In the genomic region with DNA sequence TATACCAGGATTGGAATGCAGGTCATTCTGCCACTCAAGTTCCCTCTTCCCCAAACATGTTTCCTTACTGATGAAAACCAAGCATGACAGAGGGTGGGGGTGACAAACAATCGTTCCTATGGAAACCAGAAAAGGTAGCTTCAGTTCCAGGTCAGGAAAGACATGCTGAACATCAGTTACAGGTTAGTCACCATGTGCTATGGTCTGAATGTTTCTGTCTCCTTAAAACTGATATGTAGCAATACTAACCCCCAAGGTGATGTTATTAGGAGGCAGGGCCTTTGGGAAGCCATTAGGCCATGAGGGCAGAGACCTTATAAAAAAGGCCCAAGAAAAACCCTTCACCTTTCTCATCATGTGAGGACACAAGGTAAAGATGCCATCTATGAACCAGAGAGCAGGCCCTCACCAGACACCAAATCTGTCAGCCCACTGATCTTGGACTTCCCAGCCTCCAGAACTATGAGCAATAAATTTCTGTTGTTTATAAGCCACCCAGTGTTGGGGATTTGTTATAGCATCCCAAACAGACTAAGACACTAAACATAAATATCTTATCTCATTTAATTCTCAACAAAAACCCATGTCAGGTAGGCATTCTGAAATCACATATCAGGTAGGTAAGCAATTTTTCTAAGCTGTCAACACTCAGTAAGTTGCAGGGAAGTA, we compare ENCODE assay signal across 25 cellular contexts. TPM values are rescaled to one million over a fixed set of nuclear protein-coding genes. Genes with fewer than 3 reads are reported as not detected.
"Had no signal": no experiment of that assay in that cellular context is flagged by ENCODE, and none has a peak within 500 bp of the region (broad histone marks: within the 10 kb centered on the region; RNA-seq: fewer than 3 reads in every experiment).

No MANE protein-coding gene starts in this region.

- H3K27me3 Mint-ChIP-seq: activated naive CD8-positive, alpha-beta T cell treated with anti-CD3 and anti-CD28 coated beads, Interleukin-2, amount 10 ng/mL, durations not matched to agents 7 days and 5 days; stimulated activated memory B cell treated with anti-CD40 and anti-IgM and Interleukin-4, amounts not matched to agents 10 μg/mL and 1 μg/mL and 100 μg/mL, for 72 hours had no signal

- H3K9me3 ChIP-seq: gastrocnemius medialis, heart left ventricle, transverse colon, uterus had no signal

- H3K9me3 Mint-ChIP-seq: activated naive CD4-positive, alpha-beta T cell treated with anti-CD3 and anti-CD28 coated beads for 36 hours; activated naive CD8-positive, alpha-beta T cell treated with anti-CD3 and anti-CD28 coated beads, Interleukin-2, amount 10 ng/mL, durations not matched to agents 7 days and 5 days; stimulated activated memory B cell treated with anti-CD40 and anti-IgM and Interleukin-4, amounts not matched to agents 10 μg/mL and 1 μg/mL and 100 μg/mL, for 72 hours had no signal

- H3K27ac Mint-ChIP-seq: activated naive CD4-positive, alpha-beta T cell treated with anti-CD3 and anti-CD28 coated beads for 36 hours; activated naive CD8-positive, alpha-beta T cell treated with anti-CD3 and anti-CD28 coated beads, Interleukin-2, amount 10 ng/mL, durations not matched to agents 7 days and 5 days; naive thymus-derived CD4-positive, alpha-beta T cell; stimulated activated memory B cell treated with anti-CD40 and anti-IgM and Interleukin-4, amounts not matched to agents 10 μg/mL and 1 μg/mL and 100 μg/mL, for 72 hours had no signal

- H3K36me3 Mint-ChIP-seq: activated naive CD8-positive, alpha-beta T cell treated with anti-CD3 and anti-CD28 coated beads, Interleukin-2, amount 10 ng/mL, durations not matched to agents 7 days and 5 days; naive thymus-derived CD4-positive, alpha-beta T cell; stimulated activated memory B cell treated with anti-CD40 and anti-IgM and Interleukin-4, amounts not matched to agents 10 μg/mL and 1 μg/mL and 100 μg/mL, for 72 hours had no signal

- DNase-seq: activated CD4-positive, alpha-beta T cell treated with anti-CD3 and anti-CD28 coated beads, Interleukin-2, amount 50 U/mL, for 4 hours; activated naive CD4-positive, alpha-beta T cell treated with anti-CD3 and anti-CD28 coated beads for 36 hours; activated naive CD8-positive, alpha-beta T cell treated with anti-CD3 and anti-CD28 coated beads, Interleukin-2, amount 10 ng/mL, durations not matched to agents 7 days and 5 days; activated T-cell treated with anti-CD3 and anti-CD28 coated beads, Interleukin-2, amount 50 U/mL, for 48 hours; amniotic stem cell; gastrocnemius medialis; heart left ventricle; kidney; naive thymus-derived CD4-positive, alpha-beta T cell; occipital lobe; posterior cingulate gyrus; small intestine; stimulated activated CD4-positive, alpha-beta T cell treated with anti-CD3 and anti-CD28 coated beads, Interleukin-15, amount 100 ng/mL, for 24 hours; T-helper 1 cell; transverse colon; uterus had no signal

- H3K4me1 ChIP-seq: gastrocnemius medialis, transverse colon, uterus had no signal

- H3K4me3 Mint-ChIP-seq: activated naive CD4-positive, alpha-beta T cell treated with anti-CD3 and anti-CD28 coated beads for 36 hours; activated naive CD8-positive, alpha-beta T cell treated with anti-CD3 and anti-CD28 coated beads, Interleukin-2, amount 10 ng/mL, durations not matched to agents 7 days and 5 days; naive thymus-derived CD4-positive, alpha-beta T cell; neural crest cell; stimulated activated memory B cell treated with anti-CD40 and anti-IgM and Interleukin-4, amounts not matched to agents 10 μg/mL and 1 μg/mL and 100 μg/mL, for 72 hours had no signal

- H3K4me3 ChIP-seq: cardiac muscle cell, gastrocnemius medialis, heart left ventricle, lung, transverse colon, uterus had no signal

- H3K36me3 ChIP-seq: cardiac muscle cell, gastrocnemius medialis, heart left ventricle, transverse colon, uterus had no signal

- H3K27ac ChIP-seq: cardiac muscle cell, gastrocnemius medialis, heart left ventricle, transverse colon, uterus had no signal

- H3K27me3 ChIP-seq: cardiac muscle cell, gastrocnemius medialis, heart left ventricle, transverse colon, uterus had no signal

- ATAC-seq: gastrocnemius medialis; heart left ventricle; left lobe of liver; naive thymus-derived CD4-positive, alpha-beta T cell; sciatic nerve; stimulated activated memory B cell treated with anti-CD40 and anti-IgM and Interleukin-4, amounts not matched to agents 10 μg/mL and 1 μg/mL and 100 μg/mL, for 72 hours had no signal

- H3K4me1 Mint-ChIP-seq: activated naive CD8-positive, alpha-beta T cell treated with anti-CD3 and anti-CD28 coated beads, Interleukin-2, amount 10 ng/mL, durations not matched to agents 7 days and 5 days; stimulated activated memory B cell treated with anti-CD40 and anti-IgM and Interleukin-4, amounts not matched to agents 10 μg/mL and 1 μg/mL and 100 μg/mL, for 72 hours had no signal

RNA-seq across cellular contexts. Expression of a gene that starts 15.7 kb away (rescaled TPM):
- total RNA-seq: activated naive CD4-positive, alpha-beta T cell treated with anti-CD3 and anti-CD28 coated beads for 36 hours; activated naive CD8-positive, alpha-beta T cell treated with anti-CD3 and anti-CD28 coated beads, Interleukin-2, amount 10 ng/mL, durations not matched to agents 7 days and 5 days had no signal
- polyA plus RNA-seq: naive thymus-derived CD4-positive, alpha-beta T cell had no signal

RNA-seq across cellular contexts. Expression of a gene that starts 47.9 kb away (rescaled TPM):
- total RNA-seq: activated naive CD4-positive, alpha-beta T cell treated with anti-CD3 and anti-CD28 coated beads for 36 hours; activated naive CD8-positive, alpha-beta T cell treated with anti-CD3 and anti-CD28 coated beads, Interleukin-2, amount 10 ng/mL, durations not matched to agents 7 days and 5 days; cardiac muscle cell; cerebellum; esophagus mucosa; gastrocnemius medialis; kidney; left lobe of liver; lung; naive thymus-derived CD4-positive, alpha-beta T cell; neural crest cell; occipital lobe; sciatic nerve; temporal lobe; transverse colon; uterus had no signal
- polyA plus RNA-seq: cardiac muscle cell; lung; naive thymus-derived CD4-positive, alpha-beta T cell; small intestine had no signal
